Comparison of ENCODE assay signal across 8 cellular contexts in the genomic region with DNA sequence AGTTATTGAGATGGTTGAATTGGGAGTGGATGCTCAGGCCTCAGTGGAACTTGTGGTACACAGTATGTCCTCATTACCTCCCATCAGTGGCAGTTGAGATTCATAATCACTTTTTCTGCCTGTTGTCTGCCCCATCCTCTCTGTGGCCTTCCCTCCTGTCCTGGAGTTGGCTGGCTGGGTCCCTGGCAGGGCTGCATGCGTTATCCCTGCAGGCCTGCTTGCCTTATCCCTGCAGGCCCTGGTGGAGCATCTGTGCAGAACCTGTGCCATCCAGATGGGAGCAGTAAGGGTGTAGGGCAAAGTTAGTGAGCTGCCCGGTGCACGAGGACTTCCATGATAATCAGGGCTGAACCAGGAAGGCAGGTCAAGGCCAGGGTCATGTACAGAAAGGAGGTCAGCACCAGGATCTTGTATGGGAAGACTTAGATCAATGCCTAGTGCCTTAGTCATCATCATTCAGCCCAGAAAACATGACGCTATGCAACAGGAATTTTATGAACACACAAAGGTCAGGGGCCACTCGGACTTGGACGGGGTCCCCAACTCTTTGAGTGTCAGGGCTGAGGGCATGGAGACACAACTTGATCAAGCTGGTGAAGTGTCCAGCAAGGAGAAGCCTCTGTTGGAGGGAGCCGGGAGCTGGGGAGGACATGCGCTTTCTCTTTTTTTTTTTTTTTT. TPM values are rescaled to one million over a fixed set of nuclear protein-coding genes. Genes with fewer than 3 reads are reported as not detected.
DNase-seq lines count a peak whose midpoint lies in the region; ATAC-seq and TF ChIP-seq lines count a peak whose summit lies in the region.

No MANE protein-coding gene starts in this region.

- TF ChIP-seq CTCF in type B pancreatic cell (conservative IDR thresholded peaks at IDR 0.05) = no peak

- no peaks in the 10 kb centered on the region for H3K27me3 Mint-ChIP-seq in activated T-cell treated with anti-CD3 and anti-CD28 coated beads, Interleukin-2, amount 50 U/mL, for 24 hours
- no peaks in the 10 kb centered on the region for H3K27me3 Mint-ChIP-seq in activated T-cell treated with anti-CD3 and anti-CD28 coated beads, Interleukin-2, amount 50 U/mL, for 4 hours (ENCODE audit: low read depth)
- H3K27me3 Mint-ChIP-seq in type B pancreatic cell = no peaks in the 10 kb centered on the region
- no peaks in the 10 kb centered on the region for H3K27me3 Mint-ChIP-seq in activated naive CD4-positive, alpha-beta T cell treated with anti-CD3 and anti-CD28 coated beads for 36 hours (ENCODE audit: low read depth)

- no peaks in the 10 kb centered on the region for H3K9me3 Mint-ChIP-seq in activated T-cell treated with anti-CD3 and anti-CD28 coated beads, Interleukin-2, amount 50 U/mL, for 24 hours
- H3K9me3 Mint-ChIP-seq in activated T-cell treated with anti-CD3 and anti-CD28 coated beads, Interleukin-2, amount 50 U/mL, for 4 hours = no peaks in the 10 kb centered on the region
- H3K9me3 Mint-ChIP-seq in type B pancreatic cell = no peaks in the 10 kb centered on the region
- H3K9me3 Mint-ChIP-seq in activated naive CD4-positive, alpha-beta T cell treated with anti-CD3 and anti-CD28 coated beads for 36 hours = no peaks in the 10 kb centered on the region

- H3K27ac Mint-ChIP-seq in activated T-cell treated with anti-CD3 and anti-CD28 coated beads, Interleukin-2, amount 50 U/mL, for 24 hours = peak overlapping the region; percentile 52
- H3K27ac Mint-ChIP-seq in type B pancreatic cell = peak overlapping the region; percentile 69
- no peak overlapping the region for H3K27ac Mint-ChIP-seq in activated naive CD4-positive, alpha-beta T cell treated with anti-CD3 and anti-CD28 coated beads for 36 hours

- H3K36me3 Mint-ChIP-seq in activated T-cell treated with anti-CD3 and anti-CD28 coated beads, Interleukin-2, amount 50 U/mL, for 24 hours (ENCODE audit: low read depth) = peaks cover 57% of the 10 kb centered on the region
- H3K36me3 Mint-ChIP-seq in activated T-cell treated with anti-CD3 and anti-CD28 coated beads, Interleukin-2, amount 50 U/mL, for 4 hours (ENCODE audit: insufficient read depth) = peaks cover 11% of the 10 kb centered on the region
- peaks cover 5% of the 10 kb centered on the region for H3K36me3 Mint-ChIP-seq in type B pancreatic cell
- H3K36me3 Mint-ChIP-seq in activated naive CD4-positive, alpha-beta T cell treated with anti-CD3 and anti-CD28 coated beads for 36 hours (ENCODE audit: low read depth) = peaks cover 14% of the 10 kb centered on the region

- CTCF ChIA-PET in activated naive CD4-positive, alpha-beta T cell treated with anti-CD3 and anti-CD28 coated beads for 36 hours (lab: Charles Lee) = no interaction called here

- ATAC-seq in activated T-cell treated with anti-CD3 and anti-CD28 coated beads, Interleukin-2, amount 50 U/mL, for 4 hours = no peak
- peak; percentile 31 for ATAC-seq in left lobe of liver
- ATAC-seq in GM19328 (IDR thresholded peaks at IDR 0.05; ENCODE audit: unreplicated experiment) = no peak

- intact Hi-C loops in activated naive CD4-positive, alpha-beta T cell treated with anti-CD3 and anti-CD28 coated beads for 36 hours (cut with micrococcal nuclease) = no loop called here

- no peak overlapping the region for H3K4me3 Mint-ChIP-seq in activated T-cell treated with anti-CD3 and anti-CD28 coated beads, Interleukin-2, amount 50 U/mL, for 24 hours
- no peak overlapping the region for H3K4me3 Mint-ChIP-seq in activated T-cell treated with anti-CD3 and anti-CD28 coated beads, Interleukin-2, amount 50 U/mL, for 4 hours
- no peak overlapping the region for H3K4me3 Mint-ChIP-seq in type B pancreatic cell
- no peak overlapping the region for H3K4me3 Mint-ChIP-seq in activated naive CD4-positive, alpha-beta T cell treated with anti-CD3 and anti-CD28 coated beads for 36 hours

- H3K4me1 Mint-ChIP-seq in activated T-cell treated with anti-CD3 and anti-CD28 coated beads, Interleukin-2, amount 50 U/mL, for 24 hours (ENCODE audit: low read depth) = peaks cover 54% of the 10 kb centered on the region
- peaks cover 43% of the 10 kb centered on the region for H3K4me1 Mint-ChIP-seq in activated T-cell treated with anti-CD3 and anti-CD28 coated beads, Interleukin-2, amount 50 U/mL, for 4 hours (ENCODE audit: low read depth)
- peaks cover 29% of the 10 kb centered on the region for H3K4me1 Mint-ChIP-seq in type B pancreatic cell (ENCODE audit: unreplicated experiment)
- H3K4me1 Mint-ChIP-seq in activated naive CD4-positive, alpha-beta T cell treated with anti-CD3 and anti-CD28 coated beads for 36 hours (ENCODE audit: low read depth) = peaks cover 40% of the 10 kb centered on the region

- DNase-seq in activated T-cell treated with anti-CD3 and anti-CD28 coated beads, Interleukin-2, amount 50 U/mL, for 24 hours = no peak
- DNase-seq in activated T-cell treated with anti-CD3 and anti-CD28 coated beads, Interleukin-2, amount 50 U/mL, for 4 hours = no peak
- DNase-seq in astrocyte of the hippocampus (ENCODE audit: low read depth, low spot score) = peak; percentile 83
- DNase-seq in left lobe of liver (ENCODE audit: low spot score) = no peak
- no peak for DNase-seq in type B pancreatic cell (ENCODE audit: extremely low spot score, unreplicated experiment)
- no peak for DNase-seq in stimulated activated CD4-positive, alpha-beta T cell treated with anti-CD3 and anti-CD28 coated beads, Interleukin-4, amount 100 ng/mL, for 1 hour
- DNase-seq in activated naive CD4-positive, alpha-beta T cell treated with anti-CD3 and anti-CD28 coated beads for 36 hours = no peak

RNA-seq across cellular contexts. Expression of gene ABCC1, which starts 47.2 kb away (rescaled TPM):
- 10 to 100 TPM; 53.3 to 59.5 (median 54.3) TPM for total RNA-seq in activated T-cell treated with anti-CD3 and anti-CD28 coated beads, Interleukin-2, amount 50 U/mL, for 4 hours
- 2.5 TPM for total RNA-seq in left lobe of liver
- total RNA-seq in type B pancreatic cell (ENCODE audit: low replicate concordance) = 38.1 and 53.7 TPM in 2 replicates
- total RNA-seq in activated naive CD4-positive, alpha-beta T cell treated with anti-CD3 and anti-CD28 coated beads for 36 hours = 10 to 100 TPM; 40.3 to 41.0 TPM

Comparison
In these comparisons a context has a peak if more than half of its experiments do, and no peak if none do; other contexts are left out.
1. RNA of gene ABCC1, which starts 47.2 kb away (total RNA-seq): 53.3 to 59.5 TPM in activated T-cell treated with anti-CD3 and anti-CD28 coated beads, Interleukin-2, amount 50 U/mL, for 4 hours, 38.1 to 53.7 TPM in type B pancreatic cell and 40.3 to 41.0 TPM in activated naive CD4-positive, alpha-beta T cell treated with anti-CD3 and anti-CD28 coated beads for 36 hours; 2.5 TPM in left lobe of liver (single experiment); every median in the first group is over 10 times any median in the second.